ENCODE assay signal across 8 cellular contexts in genomic region chr5:42908086-42908485, GRCh38.
A peak's percentile ranks its signal among the peaks of the same experiment; 100 is the strongest.
DNase-seq lines count a peak whose midpoint lies in the region; ATAC-seq and TF ChIP-seq lines count a peak whose summit lies in the region.

No MANE protein-coding gene starts in this region.

- no peaks in the 10 kb centered on the region for H4K20me1 ChIP-seq in mammary epithelial cell (ENCODE audit: insufficient read depth, low read length)

- intact Hi-C loops in mammary epithelial cell (cut with micrococcal nuclease), result loop anchor here (2.0 kb wide), 1 partner anchor 481 kb away; no protein-coding TSS in a partner anchor
- intact Hi-C loops in gastrocnemius medialis (cut with DNase I; ENCODE audit: low total_unique reads), result loop anchor here (2.0 to 10.0 kb wide), 3 partner anchors 44 to 407 kb away; partner anchors contain the start of genes ANXA2R and HMGCS1
- intact Hi-C loops in uterus (cut with DNase I; ENCODE audit: low total_unique reads), result no loop called here

- H3K9me3 ChIP-seq in mammary epithelial cell (replicated peaks; ENCODE audit: insufficient read depth, low read length) (no peaks in the 10 kb centered on the region), gastrocnemius medialis (no peaks in the 10 kb centered on the region), uterus (no peaks in the 10 kb centered on the region)

- CTCF ChIA-PET in mammary epithelial cell (lab: Charles Lee; ENCODE audit: low non-redundant PET), result no interaction called here
- CTCF ChIA-PET in RWPE1 (lab: Yijun Ruan, JAX), result interaction anchor here (0.6 to 1.8 kb wide), 5 partner anchors 18 to 720 kb away, joined by 3 to 5 read pairs (median 4); no protein-coding TSS in a partner anchor

- dilution Hi-C loops in mammary epithelial cell (cut with HindIII; ENCODE audit: low sequenced_read_pairs), result no loop called here

- TF ChIP-seq CTCF in mammary epithelial cell (conservative IDR thresholded peaks at IDR 0.05 in 1 of 2, IDR thresholded peaks at IDR 0.05 in 1 of 2; ENCODE audit: extremely low read depth in 1 of 2, insufficient read depth in 1 of 2, low read depth in 1 of 2, low read length in 2 of 2) (no peak), gastrocnemius medialis (IDR thresholded peaks at IDR 0.05 in 4 of 5, conservative IDR thresholded peaks at IDR 0.05 in 1 of 5) (no peak), uterus (IDR thresholded peaks at IDR 0.05) (no peak), RWPE1 (conservative IDR thresholded peaks at IDR 0.05; ENCODE audit: low read depth) (no peak)

- H3K27ac ChIP-seq in mammary epithelial cell (ENCODE audit: insufficient read depth, low read depth, low read length) (no peak overlapping the region), gastrocnemius medialis (no peak overlapping the region), uterus (no peak overlapping the region), RWPE1 (no peak overlapping the region)

- no peak overlapping the region for H3K9ac ChIP-seq in mammary epithelial cell (ENCODE audit: insufficient read depth, low read length)

- no TSS peak for BruUV-seq in mammary epithelial cell (replicated peaks; lab: Mats Ljungman, UMichigan)

- no peaks in the 10 kb centered on the region for H3K79me2 ChIP-seq in mammary epithelial cell (ENCODE audit: insufficient read depth, low read length)

- H3K27me3 ChIP-seq in mammary epithelial cell (ENCODE audit: insufficient read depth, low read length) (no peaks in the 10 kb centered on the region), gastrocnemius medialis (no peaks in the 10 kb centered on the region), uterus (no peaks in the 10 kb centered on the region)

- ATAC-seq in GM21381 (IDR thresholded peaks at IDR 0.05; ENCODE audit: unreplicated experiment), result peak; percentile 14
- no peak for ATAC-seq in gastrocnemius medialis
- no peak for ATAC-seq in GM19455 (IDR thresholded peaks at IDR 0.05; ENCODE audit: unreplicated experiment)

- WGBS in mammary epithelial cell (ENCODE audit: low coverage, missing lambda C conversion rate), result 47% methylated on average over 2 of the region's 2 CpGs

- no peaks in the 10 kb centered on the region for H3K36me3 ChIP-seq in mammary epithelial cell (ENCODE audit: insufficient read depth, low read length)
- no peaks in the 10 kb centered on the region for H3K36me3 ChIP-seq in gastrocnemius medialis
- H3K36me3 ChIP-seq in uterus, result no peaks in the 10 kb centered on the region

- POLR2A ChIA-PET in RWPE1 (lab: Yijun Ruan, JAX; ENCODE audit: low non-redundant PET), result no interaction called here

- TF ChIP-seq POLR2A in gastrocnemius medialis (IDR thresholded peaks at IDR 0.05) (no peak), uterus (IDR thresholded peaks at IDR 0.05) (no peak)

- H3K4me1 ChIP-seq in mammary epithelial cell (ENCODE audit: insufficient read depth, low read length) (no peaks in the 10 kb centered on the region), gastrocnemius medialis (no peaks in the 10 kb centered on the region), uterus (no peaks in the 10 kb centered on the region)

- H3K4me2 ChIP-seq in mammary epithelial cell (ENCODE audit: insufficient read depth, low read depth, low read length), result peak overlapping the region; percentile 81

- no peak overlapping the region for H3K4me3 ChIP-seq in mammary epithelial cell (replicated peaks in 1 of 3; ENCODE audit: insufficient read depth in 1 of 3, low read depth in 2 of 3, low read length in 3 of 3)
- peak overlapping the region; percentile 52 to 64 (median 56) for H3K4me3 ChIP-seq in gastrocnemius medialis
- peak overlapping the region in 1 of 2 donors; percentile 25 for H3K4me3 ChIP-seq in uterus

- DNase-seq in KBM-7, result peak; percentile 49
- DNase-seq in mammary epithelial cell, result no peak
- no peak for DNase-seq in gastrocnemius medialis
- no peak for DNase-seq in effector CD8-positive, alpha-beta T cell (lab: John Stamatoyannopoulos, UW)
- no peak for DNase-seq in uterus
- no peak for DNase-seq in RWPE1 (ENCODE audit: low spot score)

- peak overlapping the region; percentile 89 for H2AFZ ChIP-seq in mammary epithelial cell (ENCODE audit: low read depth, low read length)

- in situ Hi-C loops in KBM-7 (cut with MboI; ENCODE audit: low pct_unique_long_range_greater_than_20kb, low sequenced_read_pairs) (loop anchor here (10.0 kb wide), 1 partner anchor 487 kb away; no protein-coding TSS in a partner anchor), mammary epithelial cell (cut with MboI; ENCODE audit: low sequenced_read_pairs in 2 of 2) (loop anchor here (5.0 to 25.0 kb wide), 3 partner anchors 129 to 479 kb away; partner anchors contain the start of gene ANXA2R (in 1 of the 2)), gastrocnemius medialis (cut with MboI; ENCODE audit: low sequenced_read_pairs in 4 of 4) (loop anchor here in 2 of 4 donors (10.0 to 25.0 kb wide), 3 partner anchors 129 to 404 kb away; partner anchors contain the start of genes ANXA2R (in 1 of the 2) and HMGCS1 (in 1 of the 2))

Comparison
In these comparisons a context has a peak if more than half of its experiments do, and no peak if none do; other contexts are left out.
1. H3K4me3 ChIP-seq: peak in gastrocnemius medialis (4 of 4); none in mammary epithelial cell (0 of 3).